ENCODE assay signal across 22 cellular contexts in the genomic region with DNA sequence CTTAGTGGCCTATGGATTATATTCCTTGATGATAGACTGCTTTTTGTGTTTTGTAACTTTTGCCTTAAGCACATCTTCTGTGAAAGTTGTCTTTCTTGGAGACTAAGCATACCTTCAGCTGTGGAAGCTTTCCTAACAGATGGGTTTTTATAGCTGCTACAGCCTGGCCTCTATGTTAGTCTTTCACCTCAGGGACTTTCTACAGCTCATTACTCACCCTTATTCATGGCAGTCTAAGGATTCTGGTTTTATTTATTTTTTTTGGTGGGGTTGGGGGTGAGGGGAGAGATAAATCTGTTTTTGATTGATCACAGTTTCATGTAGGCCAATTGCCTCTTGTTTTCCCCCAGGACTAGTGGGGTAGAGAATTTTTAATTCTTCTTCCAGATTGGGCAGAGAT.
"Had no signal": no experiment of that assay in that cellular context is flagged by ENCODE, and none has a peak within 500 bp of the region (broad histone marks: within the 10 kb centered on the region; RNA-seq: fewer than 3 reads in every experiment).

No MANE protein-coding gene starts in this region.

- H3K27me3 ChIP-seq: esophagus muscularis mucosa, ovary, right lobe of liver, vagina had no signal

- H3K27ac ChIP-seq: esophagus muscularis mucosa, ovary, right lobe of liver, vagina had no signal

- H3K4me3 ChIP-seq: esophagus muscularis mucosa, ovary, right lobe of liver, vagina had no signal

- H3K4me1 ChIP-seq: esophagus muscularis mucosa, right lobe of liver, vagina had no signal

- H3K36me3 ChIP-seq: esophagus muscularis mucosa, ovary, right lobe of liver, vagina had no signal

- ATAC-seq: activated T-cell treated with anti-CD3 and anti-CD28 coated beads, Interleukin-2, amount 50 U/mL, for 4 hours; activated T-helper 17 cell treated with anti-CD3 and anti-CD28 coated beads, Interleukin-2, amount 50 U/mL, for 72 hours; left cardiac atrium; left ventricle myocardium superior; right lobe of liver; stimulated activated effector memory CD8-positive, alpha-beta T cell treated with anti-CD3 and anti-CD28 coated beads, Interleukin-12 subunit alpha, Interleukin-12 subunit beta, amount 100 ng/mL, for 72 hours; T-helper 17 cell had no signal

- DNase-seq: activated CD4-positive, alpha-beta memory T cell treated with anti-CD3 and anti-CD28 coated beads, Interleukin-2, amount 10 ng/mL, durations not matched to agents 7 days and 5 days; activated CD4-positive, alpha-beta T cell treated with anti-CD3 and anti-CD28 coated beads, Interleukin-2, amount 10 ng/mL, durations not matched to agents 7 days and 5 days; activated CD4-positive, CD25-positive, alpha-beta regulatory T cell treated with anti-CD3 and anti-CD28 coated beads, Interleukin-2, amount 50 U/mL, for 72 hours; activated gamma-delta T cell treated with Interleukin-2 at 50 U/mL for 16 hours; activated naive CD4-positive, alpha-beta T cell treated with anti-CD3 and anti-CD28 coated beads, Interleukin-2, amount 50 U/mL, for 16 hours; activated T-cell treated with anti-CD3 and anti-CD28 coated beads, Interleukin-2, amount 50 U/mL, for 4 hours; amniotic stem cell; head of caudate nucleus; hippocampal formation; left cardiac atrium; left ventricle myocardium superior; naive B cell; ovary; right lobe of liver; small intestine; stimulated activated CD4-positive, alpha-beta T cell treated with anti-CD3 and anti-CD28 coated beads, Interleukin-4, amount 100 ng/mL, for 24 hours; T-helper 17 cell; T1000 had no signal

- H3K9me3 ChIP-seq: esophagus muscularis mucosa, ovary, right lobe of liver, vagina had no signal
